Comparison of ENCODE assay signal across 13 cellular contexts in genomic region chr5:115600771-115601170, GRCh38. TPM values are rescaled to one million over a fixed set of nuclear protein-coding genes. Genes with fewer than 3 reads are reported as not detected.
DNase-seq lines count a peak whose midpoint lies in the region; ATAC-seq and TF ChIP-seq lines count a peak whose summit lies in the region.
"Had no signal": no experiment of that assay in that cellular context is flagged by ENCODE, and none has a peak within 500 bp of the region (broad histone marks: within the 10 kb centered on the region; RNA-seq: fewer than 3 reads in every experiment).

No MANE protein-coding gene starts in this region.

- H3K4me3 ChIP-seq in AG10803 (ENCODE audit: low read length) (peak overlapping the region; percentile 69), left lung (peak overlapping the region in 1 of 2 donors; percentile 69)

- intact Hi-C loops in left lung (cut with DNase I) = no loop called here

- H3K36me3 ChIP-seq in left lung = no peaks in the 10 kb centered on the region

- H3K27me3 Mint-ChIP-seq in HFFc6 (ENCODE audit: insufficient read depth) = peaks cover 2% of the 10 kb centered on the region
- H3K27me3 Mint-ChIP-seq in central memory CD8-positive, alpha-beta T cell = no peaks in the 10 kb centered on the region
- H3K27me3 Mint-ChIP-seq in natural killer cell treated with Interleukin-12 subunit alpha and Interleukin-12 subunit beta and Interleukin-15 and Interleukin-18, amount 100 ng/mL, for 72 hours = no peaks in the 10 kb centered on the region

- no peak overlapping the region for H3K27ac ChIP-seq in left lung

- no peaks in the 10 kb centered on the region for H3K27me3 ChIP-seq in left lung

- H3K4me1 Mint-ChIP-seq in HFFc6 (ENCODE audit: low read depth) = peaks cover 52% of the 10 kb centered on the region
- H3K4me1 Mint-ChIP-seq in central memory CD8-positive, alpha-beta T cell = peaks cover 25% of the 10 kb centered on the region
- H3K4me1 Mint-ChIP-seq in natural killer cell treated with Interleukin-12 subunit alpha and Interleukin-12 subunit beta and Interleukin-15 and Interleukin-18, amount 100 ng/mL, for 72 hours (ENCODE audit: low read depth in 2 of 2) = peaks cover 32 to 36% of the 10 kb centered on the region in 2 donors

- H3K9me3 Mint-ChIP-seq in HFFc6 = no peaks in the 10 kb centered on the region
- no peaks in the 10 kb centered on the region for H3K9me3 Mint-ChIP-seq in central memory CD8-positive, alpha-beta T cell
- H3K9me3 Mint-ChIP-seq in natural killer cell treated with Interleukin-12 subunit alpha and Interleukin-12 subunit beta and Interleukin-15 and Interleukin-18, amount 100 ng/mL, for 72 hours = no peaks in the 10 kb centered on the region

- H3K4me3 Mint-ChIP-seq in HFFc6 = peak overlapping the region; percentile 85
- peak overlapping the region; percentile 2 for H3K4me3 Mint-ChIP-seq in central memory CD8-positive, alpha-beta T cell
- H3K4me3 Mint-ChIP-seq in natural killer cell treated with Interleukin-12 subunit alpha and Interleukin-12 subunit beta and Interleukin-15 and Interleukin-18, amount 100 ng/mL, for 72 hours = peak overlapping the region; percentile 70

- no peaks in the 10 kb centered on the region for H3K9me3 ChIP-seq in left lung

- peaks cover 39% of the 10 kb centered on the region for H3K36me3 Mint-ChIP-seq in HFFc6 (ENCODE audit: low read depth)
- H3K36me3 Mint-ChIP-seq in central memory CD8-positive, alpha-beta T cell (ENCODE audit: insufficient read depth) = peaks cover 7% of the 10 kb centered on the region
- peaks cover 17% of the 10 kb centered on the region for H3K36me3 Mint-ChIP-seq in natural killer cell treated with Interleukin-12 subunit alpha and Interleukin-12 subunit beta and Interleukin-15 and Interleukin-18, amount 100 ng/mL, for 72 hours

- H3K4me1 ChIP-seq in left lung = peaks cover 0 to 44% of the 10 kb centered on the region in 2 donors

- DNase-seq in AG10803 (ENCODE audit: low read depth) (no peak), HFFc6 (peak; percentile 37), left lung (no peak), activated gamma-delta T cell (lab: John Stamatoyannopoulos, UW) (no peak)
- DNase-seq in central memory CD8-positive, alpha-beta T cell (ENCODE audit: low spot score in 2 of 2) = no peak
- DNase-seq in natural killer cell treated with Interleukin-12 subunit alpha and Interleukin-12 subunit beta and Interleukin-15 and Interleukin-18, amount 100 ng/mL, for 72 hours (ENCODE audit: low spot score) = no peak
- no peak for DNase-seq in activated CD4-positive, alpha-beta T cell treated with anti-CD3 and anti-CD28 coated beads for 4 hours
- DNase-seq: cerebellar nuclear complex, hypothalamus, NCI-H226, SHP77 had no signal

- no peak for ATAC-seq in central memory CD8-positive, alpha-beta T cell (replicated peaks; ENCODE audit: extremely low read depth, poor library complexity, severe bottlenecking)
- no peak for ATAC-seq in natural killer cell treated with Interleukin-12 subunit alpha and Interleukin-12 subunit beta and Interleukin-15 and Interleukin-18, amount 100 ng/mL, for 72 hours
- no peak for ATAC-seq in left lung
- ATAC-seq in HG03469 (IDR thresholded peaks at IDR 0.05; ENCODE audit: unreplicated experiment) = no peak
- ATAC-seq: K562 had no signal

- no peak for TF ChIP-seq CTCF in AG10803 (conservative IDR thresholded peaks at IDR 0.05; ENCODE audit: low read length)
- no peak for TF ChIP-seq CTCF in HFFc6 (IDR thresholded peaks at IDR 0.05)
- no peak for TF ChIP-seq CTCF in left lung (IDR thresholded peaks at IDR 0.05)

- H3K27ac Mint-ChIP-seq in HFFc6 = peak overlapping the region; percentile 72
- H3K27ac Mint-ChIP-seq in central memory CD8-positive, alpha-beta T cell (ENCODE audit: low read depth) = peak overlapping the region; percentile 14
- peak overlapping the region; percentile 64 to 67 for H3K27ac Mint-ChIP-seq in natural killer cell treated with Interleukin-12 subunit alpha and Interleukin-12 subunit beta and Interleukin-15 and Interleukin-18, amount 100 ng/mL, for 72 hours

RNA-seq across cellular contexts. Expression of gene TICAM2, which starts 1.5 kb away (rescaled TPM):
- 10 to 100 TPM in 4 of 6 experiments, 1 to 10 TPM in 2; 8.3 to 15.9 (median 13.1) TPM for total RNA-seq in HFFc6 (2021; fragmentation: NEBNext Ultra II Directional; extraction: Animal tissue kit (Norgen Biotek cat#: 25700))
- 10 to 100 TPM in 1 of 2 donors, 1 to 10 TPM in 1; 6.1 to 11.1 TPM for total RNA-seq in natural killer cell treated with Interleukin-12 subunit alpha and Interleukin-12 subunit beta and Interleukin-15 and Interleukin-18, amount 100 ng/mL, for 72 hours
- 1 to 10 TPM; 5.4 to 8.6 TPM for total RNA-seq in left lung

RNA-seq across cellular contexts. Expression of gene TMED7, which starts 25.1 kb away (rescaled TPM):
- 100 to 1,000 TPM; 162 to 194 (median 175) TPM for total RNA-seq in HFFc6 (2021; fragmentation: NEBNext Ultra II Directional; extraction: Animal tissue kit (Norgen Biotek cat#: 25700))
- 10 to 100 TPM; 61.6 to 76.1 TPM for total RNA-seq in natural killer cell treated with Interleukin-12 subunit alpha and Interleukin-12 subunit beta and Interleukin-15 and Interleukin-18, amount 100 ng/mL, for 72 hours
- 100 to 1,000 TPM; 101 to 115 TPM for total RNA-seq in left lung

RNA-seq across cellular contexts. Expression of gene FEM1C, which starts 56.2 kb away (rescaled TPM):
- total RNA-seq in HFFc6 (2021; fragmentation: NEBNext Ultra II Directional; extraction: Animal tissue kit (Norgen Biotek cat#: 25700)) = 10 to 100 TPM; 12.1 to 15.9 (median 14.9) TPM
- total RNA-seq in natural killer cell treated with Interleukin-12 subunit alpha and Interleukin-12 subunit beta and Interleukin-15 and Interleukin-18, amount 100 ng/mL, for 72 hours = 10 to 100 TPM; 17.1 to 30.8 TPM
- 10 to 100 TPM; 22.7 to 28.7 TPM for total RNA-seq in left lung

Comparison
In these comparisons a context has a peak if more than half of its experiments do, and no peak if none do; other contexts are left out.
1. H3K27ac Mint-ChIP-seq: peak in every context shown above with its lines; median percentile 72 in HFFc6; 66 in natural killer cell treated with Interleukin-12 subunit alpha and Interleukin-12 subunit beta and Interleukin-15 and Interleukin-18, amount 100 ng/mL, for 72 hours; 14 in central memory CD8-positive, alpha-beta T cell.
2. H3K4me3 Mint-ChIP-seq: peak in every context shown above with its lines; median percentile 85 in HFFc6; 70 in natural killer cell treated with Interleukin-12 subunit alpha and Interleukin-12 subunit beta and Interleukin-15 and Interleukin-18, amount 100 ng/mL, for 72 hours; 2 in central memory CD8-positive, alpha-beta T cell.